16 cellular contexts compared by ENCODE assay signal in genomic region chr7:32415936-32416335, GRCh38.
DNase-seq lines count a peak whose midpoint lies in the region; ATAC-seq and TF ChIP-seq lines count a peak whose summit lies in the region.
"Had no signal": no experiment of that assay in that cellular context is flagged by ENCODE, and none has a peak within 500 bp of the region (broad histone marks: within the 10 kb centered on the region; RNA-seq: fewer than 3 reads in every experiment).

No MANE protein-coding gene starts in this region.

- H4K91ac ChIP-seq in mesenchymal stem cell (ENCODE audit: low read length) = no peak overlapping the region

- H2BK5ac ChIP-seq in mesenchymal stem cell (ENCODE audit: low read depth, low read length, poor library complexity, severe bottlenecking) = no peak overlapping the region

- H3K9me3 ChIP-seq in RWPE2 (ENCODE audit: severe bottlenecking) (no peaks in the 10 kb centered on the region), lung (ENCODE audit: control insufficient read depth in 2 of 2, insufficient read depth in 1 of 2, low read length in 1 of 2) (peaks cover 0 to 2% of the 10 kb centered on the region in 2 donors), mesenchymal stem cell (ENCODE audit: control insufficient read depth, low read length) (no peaks in the 10 kb centered on the region)
- H3K9me3 ChIP-seq: A549, BE2C, Caco-2 had no signal

- DNase-seq in RWPE2 (ENCODE audit: low spot score) (no peak), epithelial cell of prostate (ENCODE audit: low read depth, low spot score) (peak; percentile 55), lung (ENCODE audit: low spot score) (peak; percentile 27), NCI-H524 (lab: John Stamatoyannopoulos, UW) (no peak), mesenchymal stem cell (no peak)
- DNase-seq: BE2C; Caco-2; CD8-positive, alpha-beta T cell; DND-41; GDM1; GOT3; H9 had no signal

- no peak overlapping the region for H3K9ac ChIP-seq in mesenchymal stem cell (ENCODE audit: low read length)

- TF ChIP-seq CTCF in RWPE2 (IDR thresholded peaks at IDR 0.05; ENCODE audit: poor library complexity, severe bottlenecking) (no peak), lung (IDR thresholded peaks at IDR 0.05; ENCODE audit: control extremely low read depth, extremely low read depth) (no peak)

- H3K23ac ChIP-seq in mesenchymal stem cell (ENCODE audit: low read length in 2 of 2) = no peak overlapping the region

- H2BK12ac ChIP-seq in mesenchymal stem cell (ENCODE audit: low read length in 2 of 2) = no peak overlapping the region

- no peak overlapping the region for H2BK120ac ChIP-seq in mesenchymal stem cell (ENCODE audit: low read depth, low read length)

- H3K79me1 ChIP-seq in mesenchymal stem cell (replicated peaks; ENCODE audit: low read length, poor library complexity, severe bottlenecking) = no peaks in the 10 kb centered on the region

- H3K18ac ChIP-seq in mesenchymal stem cell (ENCODE audit: low read depth in 1 of 2, low read length in 2 of 2) = no peak overlapping the region

- no peak overlapping the region for H3K4me3 ChIP-seq in RWPE2 (ENCODE audit: severe bottlenecking)
- H3K4me3 ChIP-seq in lung = no peak overlapping the region
- H3K4me3 ChIP-seq in mesenchymal stem cell (ENCODE audit: insufficient read depth in 1 of 2, low read depth in 1 of 2, low read length in 2 of 2) = no peak overlapping the region
- H3K4me3 ChIP-seq: A549 had no signal

- WGBS in lung, 2 donors = 80 to 85% methylated on average over 10 of the region's 10 CpGs
- WGBS in mesenchymal stem cell = 86% methylated on average over 10 of the region's 10 CpGs

- H3K4me1 ChIP-seq in RWPE2 (ENCODE audit: insufficient read depth, poor library complexity, severe bottlenecking) = no peaks in the 10 kb centered on the region
- H3K4me1 ChIP-seq in lung (ENCODE audit: control insufficient read depth in 2 of 2, insufficient read depth in 2 of 2, low read length in 2 of 2) = no peaks in the 10 kb centered on the region
- no peaks in the 10 kb centered on the region for H3K4me1 ChIP-seq in mesenchymal stem cell (ENCODE audit: control insufficient read depth, insufficient read depth, low read depth, low read length)
- H3K4me1 ChIP-seq: A549, BE2C, Caco-2 had no signal

- no peak overlapping the region for H2BK15ac ChIP-seq in mesenchymal stem cell (ENCODE audit: low read depth, poor library complexity, severe bottlenecking)

- H3K14ac ChIP-seq in mesenchymal stem cell (ENCODE audit: low read length in 2 of 2) = no peak overlapping the region

- H3K4me2 ChIP-seq in mesenchymal stem cell (ENCODE audit: low read length, poor library complexity, severe bottlenecking) = no peak overlapping the region
- H3K4me2 ChIP-seq: A549 had no signal

- H2AK5ac ChIP-seq in mesenchymal stem cell (ENCODE audit: low read length, severe bottlenecking) = no peak overlapping the region

- no peak overlapping the region for H4K8ac ChIP-seq in mesenchymal stem cell (ENCODE audit: low read length)

- peak; percentile 65; the same call in 2 of the 3 replicates for ATAC-seq in RWPE2 (ENCODE audit: low read depth)
- no peak for ATAC-seq in lung (ENCODE audit: insufficient read depth, low FRiP score)
- no peak for ATAC-seq in HG03045 (IDR thresholded peaks at IDR 0.05; ENCODE audit: unreplicated experiment)
- ATAC-seq: CD8-positive, alpha-beta T cell had no signal

- H3K36me3 ChIP-seq in RWPE2 (ENCODE audit: low read depth) (no peaks in the 10 kb centered on the region), lung (ENCODE audit: control insufficient read depth in 2 of 2, insufficient read depth in 2 of 2, low read length in 2 of 2) (no peaks in the 10 kb centered on the region), mesenchymal stem cell (ENCODE audit: control insufficient read depth in 1 of 2, insufficient read depth in 2 of 2, low read depth in 1 of 2, low read length in 2 of 2) (no peaks in the 10 kb centered on the region)
- H3K36me3 ChIP-seq: BE2C had no signal

- no peak overlapping the region for H3K4ac ChIP-seq in mesenchymal stem cell (ENCODE audit: low read depth in 1 of 2, low read length in 2 of 2)

- H3K27me3 ChIP-seq in RWPE2 (ENCODE audit: insufficient read depth, poor library complexity, severe bottlenecking) (peaks cover 2% of the 10 kb centered on the region), lung (ENCODE audit: control insufficient read depth, insufficient read depth) (no peaks in the 10 kb centered on the region), mesenchymal stem cell (ENCODE audit: control insufficient read depth in 1 of 2, insufficient read depth in 1 of 2, low read length in 2 of 2) (peaks cover under 1 to 11% of the 10 kb centered on the region in 2 experiments)

- H3K27ac ChIP-seq in RWPE2 (ENCODE audit: poor library complexity, severe bottlenecking) = no peak overlapping the region
- H3K27ac ChIP-seq in epithelial cell of prostate = no peak overlapping the region
- H3K27ac ChIP-seq in lung (ENCODE audit: low read depth in 1 of 2, low read length in 1 of 2) = no peak overlapping the region
- no peak overlapping the region for H3K27ac ChIP-seq in mesenchymal stem cell (ENCODE audit: low read length, poor library complexity, severe bottlenecking)
- H3K27ac ChIP-seq: A549, C4-2B, HL-60 had no signal

- H2AFZ ChIP-seq in mesenchymal stem cell (ENCODE audit: low read depth, low read length) = no peak overlapping the region

Comparison
In these comparisons a context has a peak if more than half of its experiments do, and no peak if none do; other contexts are left out.
1. DNase-seq: peak in epithelial cell of prostate (single experiment) and lung (single experiment); none in RWPE2 (single experiment), NCI-H524 (0 of 2) and mesenchymal stem cell (single experiment).